1 cellular context compared by ENCODE assay signal in genomic region chr1:1167416-1168155, GRCh38.
TF ChIP-seq lines count a peak whose summit lies in the region.

No MANE protein-coding gene starts in this region.

TF ChIP-seq in HepG2, 621 proteins besides CTCF, POLR2A, EP300 and RAD21 (continued from another document):
- TF ChIP-seq PRDM4 (CRISPR knock-in tag; IDR thresholded peaks at IDR 0.05; ENCODE audit: borderline replicate concordance) (no peak), MIER3 (CRISPR knock-in tag; IDR thresholded peaks at IDR 0.05; ENCODE audit: borderline replicate concordance) (no peak), ZIK1 (CRISPR knock-in tag; IDR thresholded peaks at IDR 0.05; ENCODE audit: borderline replicate concordance, low read depth) (0 out of 2 replicates have a peak, but pooled peaks have one; percentile 22), ZNF619 (CRISPR knock-in tag; IDR thresholded peaks at IDR 0.05) (0 out of 2 replicates have a peak, but pooled peaks have one; percentile 0), ZNF3 (CRISPR knock-in tag; IDR thresholded peaks at IDR 0.05) (no peak), ZNF768 (CRISPR knock-in tag; IDR thresholded peaks at IDR 0.05) (0 out of 2 replicates have a peak, but pooled peaks have one; percentile 8), ZGPAT (CRISPR knock-in tag; IDR thresholded peaks at IDR 0.05) (0 out of 2 replicates have a peak, but pooled peaks have one; percentile 2), RBFOX2 (IDR thresholded peaks at IDR 0.05; ENCODE audit: low read depth, low read length) (peak; percentile 35; the same call in 1 of the 2 replicates), RXRB (CRISPR knock-in tag; IDR thresholded peaks at IDR 0.05; ENCODE audit: borderline replicate concordance) (peak; percentile 38; the same call in 1 of the 2 replicates), ZSCAN21 (CRISPR knock-in tag; IDR thresholded peaks at IDR 0.05; ENCODE audit: borderline replicate concordance) (0 out of 2 replicates have a peak, but pooled peaks have one; percentile 32), AKAP8 (CRISPR knock-in tag; IDR thresholded peaks at IDR 0.05) (peak; percentile 9; the same call in 1 of the 2 replicates), SMAD3 (CRISPR knock-in tag; IDR thresholded peaks at IDR 0.05) (no peak), ZNF883 (CRISPR knock-in tag; IDR thresholded peaks at IDR 0.05; ENCODE audit: not compliant biosample characterization) (peak; percentile 2), SP5 (CRISPR knock-in tag; IDR thresholded peaks at IDR 0.05; ENCODE audit: borderline replicate concordance, low read depth) (0 out of 2 replicates have a peak, but pooled peaks have one; percentile 17), ZFP91 (CRISPR knock-in tag; IDR thresholded peaks at IDR 0.05; ENCODE audit: borderline replicate concordance) (no peak; the same call in 1 of the 2 replicates), TAF1 (CRISPR knock-in tag; IDR thresholded peaks at IDR 0.05) (peak; percentile 14; the same call in 1 of the 2 replicates), ETV5 (CRISPR knock-in tag; IDR thresholded peaks at IDR 0.05; ENCODE audit: borderline replicate concordance) (peak; percentile 51; the same call in 1 of the 2 replicates)
TF ChIP-seq in HepG2: peak in this region for 27.
